ENCODE assay signal across 14 cellular contexts in genomic region chr13:53142301-53142700, GRCh38.
DNase-seq lines count a peak whose midpoint lies in the region; ATAC-seq and TF ChIP-seq lines count a peak whose summit lies in the region.
"Had no signal": no experiment of that assay in that cellular context is flagged by ENCODE, and none has a peak within 500 bp of the region (broad histone marks: within the 10 kb centered on the region; RNA-seq: fewer than 3 reads in every experiment).

No MANE protein-coding gene starts in this region.

- no peak overlapping the region for H3K4me3 Mint-ChIP-seq in GM23338
- H3K4me3 Mint-ChIP-seq: CD14-positive monocyte; CD4-positive, alpha-beta memory T cell had no signal

- 40% methylated on average over 2 of the region's 5 CpGs; no CpG with 5 or more reads in 1 of the 2 experiments for WGBS in IMR-90 (ENCODE audit: extremely low coverage in 2 of 2, insufficient read length in 1 of 2), 2 experiments
- no CpG with 5 or more reads among the region's 5 CpGs for WGBS in neuronal stem cell (ENCODE audit: extremely low coverage in 2 of 2, insufficient read length in 2 of 2, insufficient replicate concordance in 1 of 2), 2 donors

- ATAC-seq in IMR-90 (ENCODE audit: low read depth) (peak; percentile 28; the same call in 1 of the 2 replicates), GM23338 (no peak), GM18517 (IDR thresholded peaks at IDR 0.05; ENCODE audit: unreplicated experiment) (no peak)

- no peak overlapping the region for H3K9ac ChIP-seq in IMR-90 (ENCODE audit: low read depth, low read length)
- no peak overlapping the region for H3K9ac ChIP-seq in neuronal stem cell (ENCODE audit: low read depth, low read length, poor library complexity)
- H3K9ac ChIP-seq: BLaER1, KMS-11 had no signal

- no peaks in the 10 kb centered on the region for H3K9me1 ChIP-seq in IMR-90 (ENCODE audit: insufficient read depth, low read length)

- H2AK5ac ChIP-seq in IMR-90 (ENCODE audit: low read depth, low read length) (no peak overlapping the region), neuronal stem cell (ENCODE audit: low read depth, low read length) (no peak overlapping the region)

- H2BK15ac ChIP-seq in IMR-90 (ENCODE audit: low read depth, low read length) (no peak overlapping the region), neuronal stem cell (ENCODE audit: low read length) (no peak overlapping the region)

- H4K8ac ChIP-seq in IMR-90 (ENCODE audit: low read depth in 2 of 2, low read length in 2 of 2) = 0 out of 4 replicates have a peak overlapping the region, but pooled peaks of 1 of the 2 experiments have one; percentile 0
- H4K8ac ChIP-seq in neuronal stem cell (ENCODE audit: low read depth, low read length) = no peak overlapping the region

- H2BK120ac ChIP-seq in IMR-90 (ENCODE audit: low read depth, low read length) (peak overlapping the region; percentile 46; the same call in 1 of the 2 replicates), neuronal stem cell (ENCODE audit: low read depth, low read length) (no peak overlapping the region)

- H3K4me2 ChIP-seq in IMR-90 (ENCODE audit: low read depth, low read length) (no peak overlapping the region), neuronal stem cell (ENCODE audit: insufficient read depth, low read length, poor library complexity, severe bottlenecking) (no peak overlapping the region), GM23338 (no peak overlapping the region)
- H3K4me2 ChIP-seq: BLaER1, KMS-11 had no signal

- H2AFZ ChIP-seq in IMR-90 (replicated peaks; ENCODE audit: low read length, poor library complexity) = no peak overlapping the region
- H2AFZ ChIP-seq in neuronal stem cell (ENCODE audit: low read length) = peak overlapping the region; percentile 11
- no peak overlapping the region for H2AFZ ChIP-seq in GM23338

- H3K27me3 ChIP-seq in IMR-90 (ENCODE audit: control insufficient read depth, insufficient read depth, low read length) = no peaks in the 10 kb centered on the region
- no peaks in the 10 kb centered on the region for H3K27me3 ChIP-seq in neuronal stem cell (ENCODE audit: control insufficient read depth in 3 of 3, insufficient read depth in 3 of 3, low read depth in 1 of 3, low read length in 3 of 3)
- no peaks in the 10 kb centered on the region for H3K27me3 ChIP-seq in GM23338 (ENCODE audit: insufficient read depth)
- no peaks in the 10 kb centered on the region for H3K27me3 ChIP-seq in tibial artery
- H3K27me3 ChIP-seq: BLaER1 had no signal

- H3K9me3 ChIP-seq in IMR-90 (ENCODE audit: control insufficient read depth, insufficient read depth, low read length) (no peaks in the 10 kb centered on the region), neuronal stem cell (replicated peaks in 1 of 2; ENCODE audit: control insufficient read depth in 2 of 2, insufficient read depth in 1 of 2, low read depth in 1 of 2, low read length in 2 of 2) (no peaks in the 10 kb centered on the region), tibial artery (no peaks in the 10 kb centered on the region)
- H3K9me3 ChIP-seq: BLaER1, HAP-1 had no signal

- no peaks in the 10 kb centered on the region for H3K79me2 ChIP-seq in GM23338 (replicated peaks; ENCODE audit: insufficient read depth)

- intact Hi-C loops in IMR-90 (cut with micrococcal nuclease) = no loop called here
- intact Hi-C loops in tibial artery (cut with DNase I; ENCODE audit: low total_unique reads) = no loop called here

- H3K36me3 ChIP-seq in IMR-90 (ENCODE audit: control insufficient read depth, insufficient read depth, low read length) (no peaks in the 10 kb centered on the region), neuronal stem cell (replicated peaks in 1 of 2; ENCODE audit: control insufficient read depth in 2 of 2, insufficient read depth in 2 of 2, low read length in 2 of 2) (no peaks in the 10 kb centered on the region), GM23338 (ENCODE audit: insufficient read depth) (no peaks in the 10 kb centered on the region), tibial artery (no peaks in the 10 kb centered on the region)
- H3K36me3 ChIP-seq: BLaER1, HAP-1 had no signal

- in situ Hi-C loops in IMR-90 (cut with MboI; ENCODE audit: low sequenced_read_pairs) = loop anchor here (25.0 kb wide), 1 partner anchor 530 kb away; no protein-coding TSS in a partner anchor

- no peak for TF ChIP-seq POLR2A in IMR-90 (IDR thresholded peaks at IDR 0.05; ENCODE audit: low read depth, low read length)

- H3K56ac ChIP-seq in IMR-90 (ENCODE audit: extremely low read depth, insufficient read depth, low read length) = no peak overlapping the region

- no peak for TF ChIP-seq RAD21 in IMR-90 (IDR thresholded peaks at IDR 0.05; ENCODE audit: low read length)

- no peak overlapping the region for H4K5ac ChIP-seq in IMR-90 (ENCODE audit: low read depth, low read length)

- POLR2A ChIA-PET in IMR-90 (lab: Charles Lee; ENCODE audit: unreplicated experiment) = no interaction called here

- H2BK5ac ChIP-seq in IMR-90 (ENCODE audit: low read depth, low read length, poor library complexity, severe bottlenecking) = peak overlapping the region; percentile 47
- no peak overlapping the region for H2BK5ac ChIP-seq in neuronal stem cell (ENCODE audit: low read length)

- H3K4me1 ChIP-seq in IMR-90 (ENCODE audit: control insufficient read depth, insufficient read depth, low read length) = no peaks in the 10 kb centered on the region
- H3K4me1 ChIP-seq in neuronal stem cell (ENCODE audit: control insufficient read depth in 2 of 2, insufficient read depth in 1 of 2, low read depth in 1 of 2, low read length in 2 of 2) = peaks cover 13 to 23% of the 10 kb centered on the region in 2 donors
- H3K4me1 ChIP-seq in GM23338 (ENCODE audit: insufficient read depth) = peaks cover 10% of the 10 kb centered on the region
- H3K4me1 ChIP-seq in tibial artery = no peaks in the 10 kb centered on the region
- H3K4me1 ChIP-seq: BLaER1, HAP-1 had no signal

- H3K36me3 Mint-ChIP-seq in GM23338 (ENCODE audit: low read depth) = no peaks in the 10 kb centered on the region
- H3K36me3 Mint-ChIP-seq: CD14-positive monocyte; CD4-positive, alpha-beta memory T cell had no signal

- H3K14ac ChIP-seq in IMR-90 (replicated peaks; ENCODE audit: low read depth, low read length) = no peak overlapping the region
- no peak overlapping the region for H3K14ac ChIP-seq in neuronal stem cell (ENCODE audit: low read length)

- CTCF ChIA-PET in IMR-90 (lab: Yijun Ruan, JAX) = interaction anchor here (2.3 kb wide), 1 partner anchor 9 kb away, joined by 8 read pairs; no protein-coding TSS in a partner anchor

- no peak for TF ChIP-seq CTCF in IMR-90 (conservative IDR thresholded peaks at IDR 0.05; ENCODE audit: low read depth, low read length)
- no peak for TF ChIP-seq CTCF in choroid plexus epithelial cell (conservative IDR thresholded peaks at IDR 0.05; ENCODE audit: low read depth, low read length)
- TF ChIP-seq CTCF in GM23338 (conservative IDR thresholded peaks at IDR 0.05; ENCODE audit: low read depth in 2 of 2) = no peak
- no peak for TF ChIP-seq CTCF in tibial artery (IDR thresholded peaks at IDR 0.05)

- dilution Hi-C loops in IMR-90 (cut with HindIII; ENCODE audit: low sequenced_read_pairs, unreplicated experiment) = no loop called here

- H2AK9ac ChIP-seq in IMR-90 (replicated peaks; ENCODE audit: low read depth, low read length, poor library complexity) = no peak overlapping the region

- H3K79me1 ChIP-seq in IMR-90 (ENCODE audit: low read depth in 1 of 2, low read length in 2 of 2) (no peaks in the 10 kb centered on the region), neuronal stem cell (ENCODE audit: low read depth, low read length) (no peaks in the 10 kb centered on the region)

- no peak overlapping the region for H3K4me3 ChIP-seq in IMR-90 (ENCODE audit: insufficient read depth, low read depth, low read length)
- H3K4me3 ChIP-seq in choroid plexus epithelial cell (ENCODE audit: low read depth, low read length) = no peak overlapping the region
- no peak overlapping the region for H3K4me3 ChIP-seq in neuronal stem cell (ENCODE audit: low read length in 2 of 2)
- H3K4me3 ChIP-seq in GM23338 = no peak overlapping the region
- H3K4me3 ChIP-seq in tibial artery = no peak overlapping the region
- H3K4me3 ChIP-seq: BLaER1, HAP-1 had no signal

- H3K27ac ChIP-seq in IMR-90 (ENCODE audit: insufficient read depth, low read length) (no peak overlapping the region), neuronal stem cell (replicated peaks; ENCODE audit: low read length) (no peak overlapping the region), GM23338 (ENCODE audit: low read depth) (no peak overlapping the region), tibial artery (no peak overlapping the region)
- H3K27ac ChIP-seq: BLaER1, KMS-11 had no signal

- BruUV-seq in IMR-90 (replicated peaks; lab: Mats Ljungman, UMichigan) = no TSS peak

- H3K23ac ChIP-seq in IMR-90 (ENCODE audit: low read depth, low read length) (no peak overlapping the region), neuronal stem cell (ENCODE audit: low read depth, low read length, poor library complexity) (no peak overlapping the region)

- H3K4ac ChIP-seq in IMR-90 (ENCODE audit: low read depth, low read length) = no peak overlapping the region
- H3K4ac ChIP-seq in neuronal stem cell (ENCODE audit: low read length) = no peak overlapping the region

- H3K9me2 ChIP-seq in GM23338 (ENCODE audit: insufficient read depth) = 0 out of 2 replicates have a peak, but pooled peaks cover 5% of the 10 kb centered on the region

- H2BK20ac ChIP-seq in IMR-90 (ENCODE audit: low read depth, low read length) = no peak overlapping the region

- H3K27me3 Mint-ChIP-seq in GM23338 (ENCODE audit: insufficient read depth, low read depth, poor library complexity) = no peaks in the 10 kb centered on the region

- H4K20me1 ChIP-seq in IMR-90 (ENCODE audit: insufficient read depth, low read length) = no peaks in the 10 kb centered on the region
- H4K20me1 ChIP-seq in GM23338 (replicated peaks; ENCODE audit: insufficient read depth) = 0 out of 2 replicates have a peak, but pooled peaks cover 2% of the 10 kb centered on the region
- H4K20me1 ChIP-seq: BLaER1 had no signal

- peaks cover 13% of the 10 kb centered on the region for H3K4me1 Mint-ChIP-seq in GM23338
- H3K4me1 Mint-ChIP-seq: CD4-positive, alpha-beta memory T cell had no signal

- no peak overlapping the region for H3K27ac Mint-ChIP-seq in GM23338
- H3K27ac Mint-ChIP-seq: CD14-positive monocyte had no signal

- no peak overlapping the region for H4K91ac ChIP-seq in IMR-90 (ENCODE audit: insufficient read depth, low read depth, low read length)
- no peak overlapping the region for H4K91ac ChIP-seq in neuronal stem cell (ENCODE audit: low read depth, low read length, poor library complexity)

- H2BK12ac ChIP-seq in neuronal stem cell (ENCODE audit: low read length) = no peak overlapping the region

- H3K9me3 Mint-ChIP-seq in GM23338 = no peaks in the 10 kb centered on the region
- H3K9me3 Mint-ChIP-seq: CD4-positive, alpha-beta memory T cell had no signal

- no peak overlapping the region for H3K18ac ChIP-seq in IMR-90 (ENCODE audit: low read depth, low read length)
- no peak overlapping the region for H3K18ac ChIP-seq in neuronal stem cell (ENCODE audit: low read length)

- no peaks in the 10 kb centered on the region for H3F3A ChIP-seq in GM23338 (replicated peaks; ENCODE audit: low read depth)

- DNase-seq in AG20443 (ENCODE audit: low spot score) = peak; percentile 18
- DNase-seq in IMR-90 = peak; percentile 30
- peak; percentile 35 for DNase-seq in choroid plexus epithelial cell (ENCODE audit: low read depth)
- DNase-seq in neuronal stem cell (ENCODE audit: low spot score) = no peak
- no peak for DNase-seq in GM23338 (ENCODE audit: low spot score)
- no peak for DNase-seq in tibial artery
- DNase-seq in NCI-H774 (lab: John Stamatoyannopoulos, UW) = no peak
- DNase-seq: CD4-positive, alpha-beta memory T cell; DMS79 treated with DMSO at 0.1 percent for 48 hours had no signal

Comparison
In these comparisons a context has a peak if more than half of its experiments do, and no peak if none do; other contexts are left out.
1. DNase-seq: peak in AG20443 (single experiment), IMR-90 (single experiment) and choroid plexus epithelial cell (single experiment); none in neuronal stem cell (single experiment), GM23338 (single experiment), tibial artery (0 of 2) and NCI-H774 (single experiment).